In the genomic region with DNA sequence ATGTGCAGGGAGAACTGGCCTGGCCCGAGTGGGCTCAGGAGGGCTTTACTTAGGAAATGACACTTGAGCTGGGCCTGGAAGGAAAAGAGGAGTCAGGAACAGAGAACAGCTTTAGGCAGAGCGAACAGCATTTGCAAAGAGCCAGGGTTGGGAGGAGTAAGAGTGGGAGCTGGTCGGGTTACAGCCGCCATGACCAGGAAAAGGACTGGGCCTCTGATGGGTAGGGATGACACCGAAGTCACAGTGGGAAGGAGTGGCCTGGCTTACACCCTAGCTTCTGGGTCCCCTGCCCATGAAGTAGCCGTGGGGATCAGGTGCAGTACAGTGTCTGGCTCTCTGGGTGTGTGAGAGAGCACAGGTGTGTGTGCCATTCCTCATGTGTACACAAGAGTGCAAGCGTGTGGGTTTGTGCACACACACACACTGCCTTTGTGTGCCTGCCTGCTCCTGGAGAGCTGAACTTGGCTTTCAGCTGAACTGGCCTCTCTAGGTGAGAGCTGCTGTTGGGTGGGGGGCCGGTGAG, we compare ENCODE assay signal across 15 cellular contexts. TPM values are rescaled to one million over a fixed set of nuclear protein-coding genes. Genes with fewer than 3 reads are reported as not detected.
DNase-seq lines count a peak whose midpoint lies in the region; ATAC-seq and TF ChIP-seq lines count a peak whose summit lies in the region.
"Had no signal": no experiment of that assay in that cellular context is flagged by ENCODE, and none has a peak within 500 bp of the region (broad histone marks: within the 10 kb centered on the region; RNA-seq: fewer than 3 reads in every experiment).

No MANE protein-coding gene starts in this region.

- no peaks in the 10 kb centered on the region for H3K79me2 ChIP-seq in GM23338 (replicated peaks; ENCODE audit: insufficient read depth)

- ATAC-seq in gastroesophageal sphincter (no peak), GM23338 (no peak)
- no peak for ATAC-seq in activated CD4-positive, alpha-beta T cell treated with anti-CD3 and anti-CD28 coated beads for 36 hours
- ATAC-seq: T-cell had no signal

- H3K36me3 Mint-ChIP-seq in CD8-positive, alpha-beta memory T cell: peaks cover 0 to 63% (median 7%) of the 10 kb centered on the region in 3 donors
- H3K36me3 Mint-ChIP-seq in GM23338 (ENCODE audit: low read depth): peaks cover 37% of the 10 kb centered on the region
- H3K36me3 Mint-ChIP-seq in activated CD4-positive, alpha-beta T cell treated with anti-CD3 and anti-CD28 coated beads for 36 hours (ENCODE audit: low read depth): peaks cover 21% of the 10 kb centered on the region

- no peak for TF ChIP-seq EP300 in gastroesophageal sphincter (IDR thresholded peaks at IDR 0.05)

- H3K27me3 ChIP-seq in CD8-positive, alpha-beta memory T cell (ENCODE audit: insufficient read depth, low read length, poor library complexity, severe bottlenecking): no peaks in the 10 kb centered on the region
- H3K27me3 ChIP-seq in NT2/D1 (ENCODE audit: insufficient read depth, insufficient read length): no peaks in the 10 kb centered on the region
- no peaks in the 10 kb centered on the region for H3K27me3 ChIP-seq in gastroesophageal sphincter
- no peaks in the 10 kb centered on the region for H3K27me3 ChIP-seq in skeletal muscle satellite cell (ENCODE audit: control insufficient read depth, insufficient read depth, low read length)
- no peaks in the 10 kb centered on the region for H3K27me3 ChIP-seq in GM23338 (ENCODE audit: insufficient read depth)

- H3K4me3 ChIP-seq in CD8-positive, alpha-beta memory T cell (ENCODE audit: low read length): no peak overlapping the region
- H3K4me3 ChIP-seq in NT2/D1 (ENCODE audit: insufficient read length, low read depth): no peak overlapping the region
- no peak overlapping the region for H3K4me3 ChIP-seq in gastroesophageal sphincter
- no peak overlapping the region for H3K4me3 ChIP-seq in skeletal muscle satellite cell (ENCODE audit: low read length)
- H3K4me3 ChIP-seq in GM23338: no peak overlapping the region

- no peak overlapping the region for H2AFZ ChIP-seq in GM23338

- H3K4me3 Mint-ChIP-seq in CD8-positive, alpha-beta memory T cell: no peak overlapping the region
- H3K4me3 Mint-ChIP-seq in GM23338: no peak overlapping the region
- no peak overlapping the region for H3K4me3 Mint-ChIP-seq in activated CD4-positive, alpha-beta T cell treated with anti-CD3 and anti-CD28 coated beads for 36 hours
- H3K4me3 Mint-ChIP-seq: activated T-helper 1 cell treated with anti-CD3 and anti-CD28 coated beads, Interleukin-12 subunit alpha, Interleukin-12 subunit beta, Interleukin-2, Interleukin-4 antibody, amounts not matched to agents 30 ng/mL and 10 ng/mL and 1 ng/mL, durations not matched to agents 14 hours and 24 hours and 36 hours; immature natural killer cell; naive B cell; T-cell had no signal

- peak overlapping the region in 2 of 8 donors; percentile 31 to 75 for H3K27ac Mint-ChIP-seq in CD8-positive, alpha-beta memory T cell
- no peak overlapping the region; the same call in 1 of the 2 replicates for H3K27ac Mint-ChIP-seq in GM23338
- no peak overlapping the region for H3K27ac Mint-ChIP-seq in activated CD4-positive, alpha-beta T cell treated with anti-CD3 and anti-CD28 coated beads for 36 hours
- H3K27ac Mint-ChIP-seq: activated T-helper 1 cell treated with anti-CD3 and anti-CD28 coated beads, Interleukin-12 subunit alpha, Interleukin-12 subunit beta, Interleukin-2, Interleukin-4 antibody, amounts not matched to agents 30 ng/mL and 10 ng/mL and 1 ng/mL, durations not matched to agents 14 hours and 24 hours and 36 hours; T-cell had no signal

- DNase-seq in CD8-positive, alpha-beta memory T cell: no peak
- DNase-seq in NT2/D1 (ENCODE audit: low read depth, low spot score): no peak
- DNase-seq in NCI-H226: no peak
- DNase-seq in GM23338 (ENCODE audit: low spot score): no peak
- no peak for DNase-seq in activated CD4-positive, alpha-beta T cell treated with anti-CD3 and anti-CD28 coated beads for 36 hours
- DNase-seq in foreskin melanocyte: no peak
- DNase-seq: C1 segment of cervical spinal cord, immature natural killer cell, KBM-7, naive B cell, NCI-H187 treated with DMSO at 0.1 percent for 48 hours, T-cell had no signal

- no peaks in the 10 kb centered on the region for H3K9me2 ChIP-seq in GM23338 (ENCODE audit: insufficient read depth)

- 72 to 76% methylated on average over 3 to 5 of the region's 8 CpGs for WGBS in gastroesophageal sphincter (ENCODE audit: low coverage in 1 of 2), 2 donors

- H4K20me1 ChIP-seq in GM23338 (replicated peaks; ENCODE audit: insufficient read depth): no peaks in the 10 kb centered on the region; the same call in 1 of the 2 replicates

- CTCF ChIA-PET in CD8-positive, alpha-beta memory T cell (lab: Charles Lee): no interaction called here
- CTCF ChIA-PET in activated CD4-positive, alpha-beta T cell treated with anti-CD3 and anti-CD28 coated beads for 36 hours (lab: Charles Lee): interaction anchor here (0.5 to 1.2 kb wide), 3 partner anchors 27 to 230 kb away, joined by 3 read pairs; no protein-coding TSS in a partner anchor

- H3K27ac ChIP-seq in CD8-positive, alpha-beta memory T cell (ENCODE audit: low read depth, low read length): peak overlapping the region; percentile 31
- H3K27ac ChIP-seq in gastroesophageal sphincter (peak overlapping the region; percentile 39 to 82 (median 70)), GM23338 (ENCODE audit: low read depth) (no peak overlapping the region)

- no peak for TF ChIP-seq POLR2A in gastroesophageal sphincter (IDR thresholded peaks at IDR 0.05)

- intact Hi-C loops in activated CD4-positive, alpha-beta T cell treated with anti-CD3 and anti-CD28 coated beads for 36 hours (cut with DNase I, micrococcal nuclease): no loop called here

- H3K9ac ChIP-seq in NT2/D1 (ENCODE audit: insufficient read length, low read depth) (peak overlapping the region; percentile 47), skeletal muscle satellite cell (ENCODE audit: low read depth, low read length) (peak overlapping the region; percentile 37)

- H3F3A ChIP-seq in GM23338 (replicated peaks; ENCODE audit: low read depth): no peaks in the 10 kb centered on the region; the same call in 1 of the 2 replicates

- no peaks in the 10 kb centered on the region for H3K9me3 ChIP-seq in CD8-positive, alpha-beta memory T cell (ENCODE audit: low read length)
- H3K9me3 ChIP-seq in NT2/D1 (ENCODE audit: insufficient read depth, low read length) (no peaks in the 10 kb centered on the region), gastroesophageal sphincter (no peaks in the 10 kb centered on the region), skeletal muscle satellite cell (replicated peaks; ENCODE audit: low read length) (no peaks in the 10 kb centered on the region)

- H3K36me3 ChIP-seq in CD8-positive, alpha-beta memory T cell (ENCODE audit: insufficient read depth, low read length): no peaks in the 10 kb centered on the region
- H3K36me3 ChIP-seq in NT2/D1 (ENCODE audit: insufficient read depth, insufficient read length, low read length) (peaks cover 84% of the 10 kb centered on the region), gastroesophageal sphincter (peaks cover 0 to 61% of the 10 kb centered on the region in 2 donors), skeletal muscle satellite cell (ENCODE audit: insufficient read depth, low read length) (peaks cover 33% of the 10 kb centered on the region), GM23338 (ENCODE audit: insufficient read depth) (no peaks in the 10 kb centered on the region; the same call in 1 of the 2 replicates)

- TF ChIP-seq CTCF in gastroesophageal sphincter (IDR thresholded peaks at IDR 0.05): no peak
- TF ChIP-seq CTCF in GM23338 (conservative IDR thresholded peaks at IDR 0.05; ENCODE audit: low read depth in 2 of 2): no peak

- H3K4me2 ChIP-seq in skeletal muscle satellite cell (ENCODE audit: low read length) (peak overlapping the region; percentile 26), GM23338 (no peak overlapping the region)

- H3K9me3 Mint-ChIP-seq in CD8-positive, alpha-beta memory T cell: no peaks in the 10 kb centered on the region
- no peaks in the 10 kb centered on the region for H3K9me3 Mint-ChIP-seq in GM23338
- H3K9me3 Mint-ChIP-seq in activated CD4-positive, alpha-beta T cell treated with anti-CD3 and anti-CD28 coated beads for 36 hours (ENCODE audit: low read depth): no peaks in the 10 kb centered on the region
- H3K9me3 Mint-ChIP-seq: activated T-helper 1 cell treated with anti-CD3 and anti-CD28 coated beads, Interleukin-12 subunit alpha, Interleukin-12 subunit beta, Interleukin-2, Interleukin-4 antibody, amounts not matched to agents 30 ng/mL and 10 ng/mL and 1 ng/mL, durations not matched to agents 14 hours and 24 hours and 36 hours; naive B cell; T-cell had no signal

- POLR2A ChIA-PET in CD8-positive, alpha-beta memory T cell (lab: Charles Lee): no interaction called here
- POLR2A ChIA-PET in activated CD4-positive, alpha-beta T cell treated with anti-CD3 and anti-CD28 coated beads for 36 hours (lab: Charles Lee): no interaction called here

- H3K4me1 ChIP-seq in CD8-positive, alpha-beta memory T cell (ENCODE audit: insufficient read depth, low read length): no peaks in the 10 kb centered on the region
- peaks cover 24% of the 10 kb centered on the region for H3K4me1 ChIP-seq in NT2/D1 (ENCODE audit: insufficient read depth, insufficient read length)
- H3K4me1 ChIP-seq in gastroesophageal sphincter: peaks cover 0 to 25% (median 19%) of the 10 kb centered on the region in 3 donors
- peaks cover 19% of the 10 kb centered on the region for H3K4me1 ChIP-seq in skeletal muscle satellite cell (ENCODE audit: control insufficient read depth, insufficient read depth, low read length)
- H3K4me1 ChIP-seq in GM23338 (ENCODE audit: insufficient read depth): no peaks in the 10 kb centered on the region

- H3K27me3 Mint-ChIP-seq in CD8-positive, alpha-beta memory T cell: no peaks in the 10 kb centered on the region
- peaks cover 8% of the 10 kb centered on the region for H3K27me3 Mint-ChIP-seq in GM23338 (ENCODE audit: insufficient read depth, low read depth, poor library complexity)
- no peaks in the 10 kb centered on the region for H3K27me3 Mint-ChIP-seq in activated CD4-positive, alpha-beta T cell treated with anti-CD3 and anti-CD28 coated beads for 36 hours
- H3K27me3 Mint-ChIP-seq: naive B cell, T-cell had no signal

- H3K4me1 Mint-ChIP-seq in CD8-positive, alpha-beta memory T cell: no peaks in the 10 kb centered on the region
- H3K4me1 Mint-ChIP-seq in GM23338: peaks cover 9% of the 10 kb centered on the region
- no peaks in the 10 kb centered on the region for H3K4me1 Mint-ChIP-seq in activated CD4-positive, alpha-beta T cell treated with anti-CD3 and anti-CD28 coated beads for 36 hours
- H3K4me1 Mint-ChIP-seq: immature natural killer cell had no signal

RNA-seq across cellular contexts. Expression of gene TRMT44, which starts 31.6 kb away (rescaled TPM):
- total RNA-seq in CD8-positive, alpha-beta memory T cell: 10 to 100 TPM; 25.2 to 25.6 TPM
- polyA plus RNA-seq in CD8-positive, alpha-beta memory T cell: 13.8 TPM
- total RNA-seq in gastroesophageal sphincter: 10 to 100 TPM; 12.0 to 27.9 (median 20.9) TPM
- 15.3 and 24.3 TPM in 2 replicates for total RNA-seq in skeletal muscle satellite cell (2012; rRNA removed)
- 36.7 and 49.8 TPM in 2 replicates for total RNA-seq in GM23338 (2014; rRNA removed; shearing (Covaris generic))
- 10.3 TPM in 2 replicates for polyA plus RNA-seq in GM23338 (2016; fragmentation: Nextera tagmentation; extraction: Ambion mirVana)
- 10 to 100 TPM; 20.1 to 24.5 TPM for total RNA-seq in activated CD4-positive, alpha-beta T cell treated with anti-CD3 and anti-CD28 coated beads for 36 hours

RNA-seq across cellular contexts. Expression of gene ACOX3, which starts 31.7 kb away (rescaled TPM):
- total RNA-seq in CD8-positive, alpha-beta memory T cell: 10 to 100 TPM; 22.3 to 24.9 TPM
- 14.2 TPM for polyA plus RNA-seq in CD8-positive, alpha-beta memory T cell
- 10 to 100 TPM; 21.5 to 79.5 (median 37.1) TPM for total RNA-seq in gastroesophageal sphincter
- total RNA-seq in skeletal muscle satellite cell (2012; rRNA removed): 23.6 and 27.5 TPM in 2 replicates
- 14.9 and 17.2 TPM in 2 replicates for total RNA-seq in GM23338 (2014; rRNA removed; shearing (Covaris generic))
- polyA plus RNA-seq in GM23338 (2016; fragmentation: Nextera tagmentation; extraction: Ambion mirVana): 4.8 and 6.4 TPM in 2 replicates
- 10 to 100 TPM; 20.5 to 29.3 TPM for total RNA-seq in activated CD4-positive, alpha-beta T cell treated with anti-CD3 and anti-CD28 coated beads for 36 hours
